Comparison of ENCODE assay signal across 8 cellular contexts in the genomic region with DNA sequence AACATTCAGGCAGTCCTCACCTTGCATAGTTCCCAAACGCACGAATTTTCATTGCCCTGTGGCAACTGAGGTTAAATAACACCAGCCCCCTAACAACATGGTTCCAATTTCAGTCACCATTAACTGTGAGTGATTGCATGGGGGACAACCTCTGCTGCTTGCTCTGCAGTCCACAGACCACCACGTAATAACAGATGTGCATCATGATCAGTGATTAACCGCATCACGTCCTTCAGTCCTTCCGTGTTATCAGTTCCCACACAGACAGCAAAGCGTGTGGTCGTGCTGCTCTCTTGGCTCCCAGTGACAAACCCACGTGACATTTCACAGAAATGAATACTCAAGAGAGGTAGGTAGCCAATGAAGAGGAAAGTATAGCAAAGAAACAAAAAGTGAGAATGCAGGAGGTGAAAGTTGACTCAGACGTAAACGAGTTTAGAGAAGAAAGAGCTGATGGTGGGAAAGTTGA.
DNase-seq lines count a peak whose midpoint lies in the region; ATAC-seq, FAIRE-seq and TF ChIP-seq lines count a peak whose summit lies in the region.

No MANE protein-coding gene starts in this region.

- no peaks in the 10 kb centered on the region for H3K27me3 ChIP-seq in CD4-positive, CD25-positive, alpha-beta regulatory T cell (ENCODE audit: control insufficient read depth, insufficient read depth, low read length)
- H3K27me3 ChIP-seq in ovary: no peaks in the 10 kb centered on the region

- peaks cover 12% of the 10 kb centered on the region for H3K27me3 Mint-ChIP-seq in CD4-positive, CD25-positive, alpha-beta regulatory T cell
- H3K27me3 Mint-ChIP-seq in activated naive CD8-positive, alpha-beta T cell treated with anti-CD3 and anti-CD28 coated beads, Interleukin-2, amount 50 U/mL, for 24 hours: peaks cover 7% of the 10 kb centered on the region

- H3K36me3 ChIP-seq in CD4-positive, CD25-positive, alpha-beta regulatory T cell (ENCODE audit: control insufficient read depth, insufficient read depth, low read length): no peaks in the 10 kb centered on the region
- H3K36me3 ChIP-seq in ovary: no peaks in the 10 kb centered on the region

- peak; percentile 95 for FAIRE-seq in GM19239 (lab: Jason Lieb, UNC)
- FAIRE-seq in D721Med (lab: Jason Lieb, UNC): no peak

- no peaks in the 10 kb centered on the region for H3K36me3 Mint-ChIP-seq in CD4-positive, CD25-positive, alpha-beta regulatory T cell
- H3K36me3 Mint-ChIP-seq in activated naive CD8-positive, alpha-beta T cell treated with anti-CD3 and anti-CD28 coated beads, Interleukin-2, amount 50 U/mL, for 24 hours (ENCODE audit: low read depth): no peaks in the 10 kb centered on the region

- peaks cover 0 to 1% (median 0%) of the 10 kb centered on the region in 7 donors for H3K9me3 Mint-ChIP-seq in CD4-positive, CD25-positive, alpha-beta regulatory T cell
- no peaks in the 10 kb centered on the region for H3K9me3 Mint-ChIP-seq in activated naive CD8-positive, alpha-beta T cell treated with anti-CD3 and anti-CD28 coated beads, Interleukin-2, amount 50 U/mL, for 24 hours

- TF ChIP-seq CTCF in ovary (IDR thresholded peaks at IDR 0.05) (no peak), D721Med (IDR thresholded peaks at IDR 0.05; ENCODE audit: insufficient read depth, missing control alignments) (no peak)

- no peak overlapping the region for H3K27ac Mint-ChIP-seq in CD4-positive, CD25-positive, alpha-beta regulatory T cell
- H3K27ac Mint-ChIP-seq in activated naive CD8-positive, alpha-beta T cell treated with anti-CD3 and anti-CD28 coated beads, Interleukin-2, amount 50 U/mL, for 24 hours: peak overlapping the region; percentile 79

- no peak overlapping the region for H3K4me3 Mint-ChIP-seq in CD4-positive, CD25-positive, alpha-beta regulatory T cell
- no peak overlapping the region for H3K4me3 Mint-ChIP-seq in activated naive CD8-positive, alpha-beta T cell treated with anti-CD3 and anti-CD28 coated beads, Interleukin-2, amount 50 U/mL, for 24 hours

- H3K27ac ChIP-seq in CD4-positive, CD25-positive, alpha-beta regulatory T cell (ENCODE audit: insufficient read depth, low read length, poor library complexity, severe bottlenecking): no peak overlapping the region
- no peak overlapping the region for H3K27ac ChIP-seq in ovary

- intact Hi-C loops in ovary (cut with DNase I): no loop called here

- no peak for TF ChIP-seq POLR2A in ovary (IDR thresholded peaks at IDR 0.05)

- peak overlapping the region; percentile 26 for H3K4me3 ChIP-seq in CD4-positive, CD25-positive, alpha-beta regulatory T cell (ENCODE audit: low read depth, low read length)
- H3K4me3 ChIP-seq in ovary: no peak overlapping the region

- no peaks in the 10 kb centered on the region for H3K9me3 ChIP-seq in CD4-positive, CD25-positive, alpha-beta regulatory T cell (ENCODE audit: control insufficient read depth in 2 of 2, low read length in 2 of 2)
- no peaks in the 10 kb centered on the region for H3K9me3 ChIP-seq in ovary

- no peak for TF ChIP-seq EP300 in ovary (IDR thresholded peaks at IDR 0.05)

- no peak for ATAC-seq in CD4-positive, CD25-positive, alpha-beta regulatory T cell (ENCODE audit: low read depth in 2 of 2)
- ATAC-seq in HG03103 (IDR thresholded peaks at IDR 0.05; ENCODE audit: low read depth, unreplicated experiment): peak; percentile 78
- ATAC-seq in activated naive CD8-positive, alpha-beta T cell treated with anti-CD3 and anti-CD28 coated beads, Interleukin-2, amount 50 U/mL, for 24 hours: peak; percentile 76

- 41 to 64% (median 49%) methylated on average over 11 of the region's 11 CpGs for WGBS in ovary, 3 donors

- peak in 1 of 3 donors; percentile 33 for DNase-seq in CD4-positive, CD25-positive, alpha-beta regulatory T cell
- DNase-seq in GM19239 (ENCODE audit: insufficient read length, low spot score): peak; percentile 62
- DNase-seq in activated naive CD8-positive, alpha-beta T cell treated with anti-CD3 and anti-CD28 coated beads, Interleukin-2, amount 50 U/mL, for 24 hours: peak; percentile 14
- DNase-seq in ovary: no peak
- DNase-seq in HCEC 1CT: no peak
- DNase-seq in D721Med (ENCODE audit: insufficient read length, low spot score): no peak
- no peak for DNase-seq in RKO (ENCODE audit: low spot score)

- H3K4me1 ChIP-seq in CD4-positive, CD25-positive, alpha-beta regulatory T cell (ENCODE audit: control insufficient read depth, insufficient read depth, low read length, poor library complexity, severe bottlenecking): no peaks in the 10 kb centered on the region
- H3K4me1 ChIP-seq in ovary (ENCODE audit: insufficient read depth): peaks cover 12% of the 10 kb centered on the region

- peaks cover 0 to 19% (median 6%) of the 10 kb centered on the region in 4 donors for H3K4me1 Mint-ChIP-seq in CD4-positive, CD25-positive, alpha-beta regulatory T cell
- peaks cover 25% of the 10 kb centered on the region for H3K4me1 Mint-ChIP-seq in activated naive CD8-positive, alpha-beta T cell treated with anti-CD3 and anti-CD28 coated beads, Interleukin-2, amount 50 U/mL, for 24 hours

Comparison
In these comparisons a context has a peak if more than half of its experiments do, and no peak if none do; other contexts are left out.
1. ATAC-seq: peak in HG03103 (single experiment) and activated naive CD8-positive, alpha-beta T cell treated with anti-CD3 and anti-CD28 coated beads, Interleukin-2, amount 50 U/mL, for 24 hours (single experiment); none in CD4-positive, CD25-positive, alpha-beta regulatory T cell (0 of 2).
2. DNase-seq: peak in GM19239 (single experiment) and activated naive CD8-positive, alpha-beta T cell treated with anti-CD3 and anti-CD28 coated beads, Interleukin-2, amount 50 U/mL, for 24 hours (single experiment); none in ovary (0 of 5), HCEC 1CT (single experiment), D721Med (single experiment) and RKO (single experiment).